Comparison of ENCODE assay signal across 16 cellular contexts in genomic region chr5:150114102-150114641, GRCh38. TPM values are rescaled to one million over a fixed set of nuclear protein-coding genes. Genes with fewer than 3 reads are reported as not detected.
A peak's percentile ranks its signal among the peaks of the same experiment; 100 is the strongest.
DNase-seq lines count a peak whose midpoint lies in the region; ATAC-seq and TF ChIP-seq lines count a peak whose summit lies in the region.
"Had no signal": no experiment of that assay in that cellular context is flagged by ENCODE, and none has a peak within 500 bp of the region (broad histone marks: within the 10 kb centered on the region; RNA-seq: fewer than 3 reads in every experiment).

No MANE protein-coding gene starts in this region.

- H3K27me3 Mint-ChIP-seq in CD8-positive, alpha-beta memory T cell, result peaks cover 5 to 18% of the 10 kb centered on the region in 2 donors

- H3K9me3 ChIP-seq in heart left ventricle (no peaks in the 10 kb centered on the region), upper lobe of right lung (no peaks in the 10 kb centered on the region)
- H3K9me3 ChIP-seq in CD8-positive, alpha-beta memory T cell (ENCODE audit: low read length), result no peaks in the 10 kb centered on the region
- H3K9me3 ChIP-seq: MG63 had no signal

- intact Hi-C loops in cardiac septum (cut with DNase I) (no loop called here), heart left ventricle (cut with DNase I) (no loop called here), lower leg skin (cut with DNase I; ENCODE audit: low total_unique reads) (no loop called here), upper lobe of right lung (cut with DNase I) (no loop called here)

- no peak overlapping the region for H3K4me3 ChIP-seq in heart left ventricle
- H3K4me3 ChIP-seq in lower leg skin (ENCODE audit: low read depth, poor library complexity, severe bottlenecking), result no peak overlapping the region
- H3K4me3 ChIP-seq in upper lobe of right lung, result no peak overlapping the region
- H3K4me3 ChIP-seq in CD8-positive, alpha-beta memory T cell (ENCODE audit: low read length), result no peak overlapping the region
- H3K4me3 ChIP-seq: MG63, PC-9 had no signal

- H3K27ac ChIP-seq in heart left ventricle (no peak overlapping the region), upper lobe of right lung (no peak overlapping the region)
- H3K27ac ChIP-seq in CD8-positive, alpha-beta memory T cell (ENCODE audit: low read depth, low read length), result no peak overlapping the region
- H3K27ac ChIP-seq: PC-9 had no signal

- POLR2A ChIA-PET in CD8-positive, alpha-beta memory T cell (lab: Charles Lee), result no interaction called here

- no peak overlapping the region for H3K4me3 Mint-ChIP-seq in CD8-positive, alpha-beta memory T cell

- no peak for ATAC-seq in heart left ventricle
- no peak for ATAC-seq in upper lobe of right lung
- ATAC-seq: left colon had no signal

- H3K27ac Mint-ChIP-seq in CD8-positive, alpha-beta memory T cell, result no peak overlapping the region

- no peak for TF ChIP-seq POLR2A in heart left ventricle (IDR thresholded peaks at IDR 0.05)
- no peak for TF ChIP-seq POLR2A in lower leg skin (IDR thresholded peaks at IDR 0.05)

- H3K27me3 ChIP-seq in heart left ventricle (no peaks in the 10 kb centered on the region), upper lobe of right lung (no peaks in the 10 kb centered on the region)
- no peaks in the 10 kb centered on the region for H3K27me3 ChIP-seq in CD8-positive, alpha-beta memory T cell (ENCODE audit: insufficient read depth, low read length, poor library complexity, severe bottlenecking)
- H3K27me3 ChIP-seq: MG63 had no signal

- CTCF ChIA-PET in CD8-positive, alpha-beta memory T cell (lab: Charles Lee), result no interaction called here

- no peaks in the 10 kb centered on the region for H3K9me3 Mint-ChIP-seq in CD8-positive, alpha-beta memory T cell

- peaks cover 0 to 1% (median 0%) of the 10 kb centered on the region in 3 donors for H3K36me3 Mint-ChIP-seq in CD8-positive, alpha-beta memory T cell

- H3K36me3 ChIP-seq in heart left ventricle, result peaks cover 0 to 49% (median 16%) of the 10 kb centered on the region in 9 donors
- H3K36me3 ChIP-seq in upper lobe of right lung, result peaks cover 15% of the 10 kb centered on the region
- H3K36me3 ChIP-seq in CD8-positive, alpha-beta memory T cell (ENCODE audit: insufficient read depth, low read length), result no peaks in the 10 kb centered on the region

- peaks cover 0 to 29% (median 10%) of the 10 kb centered on the region in 12 donors for H3K4me1 ChIP-seq in heart left ventricle
- peaks cover 14% of the 10 kb centered on the region for H3K4me1 ChIP-seq in upper lobe of right lung
- H3K4me1 ChIP-seq in CD8-positive, alpha-beta memory T cell (ENCODE audit: insufficient read depth, low read length), result no peaks in the 10 kb centered on the region

- DNase-seq in cardiac septum (ENCODE audit: low spot score), result peak; percentile 43
- no peak for DNase-seq in heart left ventricle
- peak; percentile 43 for DNase-seq in activated CD8-positive, alpha-beta memory T cell treated with anti-CD3 and anti-CD28 coated beads, Interleukin-2, amount 50 U/mL, for 48 hours
- peak; percentile 13 to 81 for DNase-seq in lower leg skin (ENCODE audit: low spot score in 2 of 2)
- DNase-seq in upper lobe of right lung, result peak; percentile 55
- no peak for DNase-seq in stimulated activated CD4-positive, alpha-beta T cell treated with anti-CD3 and anti-CD28 coated beads, Interleukin-4, amount 100 ng/mL, for 1 hour
- no peak for DNase-seq in CD8-positive, alpha-beta memory T cell
- DNase-seq in H4 (ENCODE audit: low spot score), result no peak
- DNase-seq: activated gamma-delta T cell; left colon; MG63; NCI-H1930; NCI-H510A; PC-9; stimulated activated CD4-positive, alpha-beta T cell treated with anti-CD3 and anti-CD28 coated beads, Interleukin-15, amount 100 ng/mL, for 24 hours had no signal

- WGBS in heart left ventricle, 4 donors, result 77 to 89% (median 84%) methylated on average over 11 to 12 of the region's 12 CpGs
- WGBS in lower leg skin, 2 donors, result 85 to 90% methylated on average over 12 of the region's 12 CpGs

- no peaks in the 10 kb centered on the region for H3K4me1 Mint-ChIP-seq in CD8-positive, alpha-beta memory T cell

- no peak for TF ChIP-seq CTCF in heart left ventricle (IDR thresholded peaks at IDR 0.05)
- TF ChIP-seq CTCF in lower leg skin (IDR thresholded peaks at IDR 0.05), result no peak
- no peak for TF ChIP-seq CTCF in upper lobe of right lung (IDR thresholded peaks at IDR 0.05)

RNA-seq across cellular contexts. Expression of gene CSF1R, which starts 27.8 kb away (rescaled TPM):
- total RNA-seq in cardiac septum (11.9 TPM), heart left ventricle (100 to 1,000 TPM in 1 of 9 donors, 10 to 100 TPM in 6, 1 to 10 TPM in 2; 5.8 to 143 (median 12.0) TPM), lower leg skin (10 to 100 TPM; 17.9 to 27.3 (median 23.9) TPM), upper lobe of right lung (48.7 TPM)
- polyA plus RNA-seq in heart left ventricle, result 1 to 10 TPM; 5.0 to 5.6 TPM
- total RNA-seq in CD8-positive, alpha-beta memory T cell, result 1 to 10 TPM; 1.7 to 2.7 TPM
- 0.59 TPM for polyA plus RNA-seq in CD8-positive, alpha-beta memory T cell
- total RNA-seq in H4 (2014; rRNA removed; shearing (Covaris generic)), result 0.02 TPM in 1 of 2 replicates, not detected in the other
- total RNA-seq: dermis microvascular lymphatic vessel endothelial cell had no signal

RNA-seq across cellular contexts. Expression of gene PDGFRB, which starts 41.5 kb away (rescaled TPM):
- total RNA-seq in cardiac septum, result 54.6 TPM
- total RNA-seq in heart left ventricle, result 100 to 1,000 TPM in 3 of 9 donors, 10 to 100 TPM in 6; 28.3 to 112 (median 45.6) TPM
- 10 to 100 TPM; 27.6 to 53.1 TPM for polyA plus RNA-seq in heart left ventricle
- total RNA-seq in lower leg skin, result 10 to 100 TPM; 33.9 to 88.7 (median 41.7) TPM
- 120 TPM for total RNA-seq in upper lobe of right lung
- total RNA-seq in CD8-positive, alpha-beta memory T cell, result 1 to 10 TPM in 1 of 2 experiments, under 1 TPM in 1; 0.66 to 2.0 TPM
- polyA plus RNA-seq in CD8-positive, alpha-beta memory T cell, result 0.81 TPM
- total RNA-seq in H4 (2014; rRNA removed; shearing (Covaris generic)), result 21.6 and 30.1 TPM in 2 replicates
- total RNA-seq: PC-9 had no signal

RNA-seq across cellular contexts. Expression of gene CDX1, which starts 52.4 kb away (rescaled TPM):
- total RNA-seq in cardiac septum (0.16 TPM), heart left ventricle (under 1 TPM in 2 of 9 donors, not detected in 7; 0.29 TPM), lower leg skin (not detected), upper lobe of right lung (not detected)
- under 1 TPM in 1 of 2 donors, not detected in 1; 0.17 TPM for polyA plus RNA-seq in heart left ventricle
- not detected for total RNA-seq in CD8-positive, alpha-beta memory T cell
- polyA plus RNA-seq in CD8-positive, alpha-beta memory T cell, result not detected
- not detected in 2 replicates for total RNA-seq in H4 (2014; rRNA removed; shearing (Covaris generic))
- total RNA-seq: dermis microvascular lymphatic vessel endothelial cell, PC-9 had no signal

Comparison
In these comparisons a context has a peak if more than half of its experiments do, and no peak if none do; other contexts are left out.
1. DNase-seq: peak in cardiac septum (single experiment), activated CD8-positive, alpha-beta memory T cell treated with anti-CD3 and anti-CD28 coated beads, Interleukin-2, amount 50 U/mL, for 48 hours (single experiment), lower leg skin (2 of 2) and upper lobe of right lung (single experiment); none in heart left ventricle (0 of 5), stimulated activated CD4-positive, alpha-beta T cell treated with anti-CD3 and anti-CD28 coated beads, Interleukin-4, amount 100 ng/mL, for 1 hour (single experiment), CD8-positive, alpha-beta memory T cell (0 of 5) and H4 (single experiment).